In the genomic region with DNA sequence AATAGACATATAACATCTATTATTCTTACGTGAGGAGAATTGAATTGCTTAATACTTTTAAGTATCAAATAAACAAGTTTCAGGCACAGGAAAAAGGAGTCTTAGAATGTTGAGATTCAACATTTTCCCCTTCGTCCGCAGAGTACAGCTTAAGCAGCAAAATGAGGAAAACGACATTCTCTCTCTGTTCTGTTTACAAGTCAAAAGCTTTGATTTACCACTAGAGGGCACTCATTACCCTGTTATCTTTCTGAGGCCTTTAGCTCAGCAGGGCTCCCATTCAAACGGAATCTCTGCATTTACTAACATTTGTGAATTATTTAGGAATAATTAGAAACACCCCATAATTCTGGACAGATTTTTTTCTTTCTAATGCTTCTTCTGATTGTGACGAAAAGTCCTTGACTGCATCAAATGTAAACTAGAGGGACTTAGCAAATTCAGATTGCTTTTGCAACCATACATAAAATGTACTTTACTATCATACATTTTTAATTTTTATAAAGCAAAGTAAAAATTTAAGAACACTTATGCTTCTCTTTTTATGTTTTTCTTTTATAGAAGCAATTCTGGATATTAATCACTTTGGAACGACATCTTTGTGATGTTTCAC, we compare ENCODE assay signal across 8 cellular contexts.
DNase-seq lines count a peak whose midpoint lies in the region; ATAC-seq and TF ChIP-seq lines count a peak whose summit lies in the region.

No MANE protein-coding gene starts in this region.

- peaks cover 4% of the 10 kb centered on the region for H3K9me3 ChIP-seq in right cardiac atrium (ENCODE audit: control insufficient read depth, low read length)
- no peaks in the 10 kb centered on the region for H3K9me3 ChIP-seq in smooth muscle cell (replicated peaks; ENCODE audit: low read depth)

- TF ChIP-seq CTCF in smooth muscle cell (IDR thresholded peaks at IDR 0.05; ENCODE audit: borderline replicate concordance, insufficient read depth, poor library complexity, severe bottlenecking), result peak; percentile 77

- intact Hi-C loops in right cardiac atrium (cut with DNase I), result loop anchor here in 1 of 4 donors (5.0 kb wide), 1 partner anchor 678 kb away; no protein-coding TSS in a partner anchor

- ATAC-seq in GM19463 (IDR thresholded peaks at IDR 0.05; ENCODE audit: unreplicated experiment) (peak; percentile 87), HG03469 (IDR thresholded peaks at IDR 0.05; ENCODE audit: unreplicated experiment) (peak; percentile 83), right cardiac atrium (peak; percentile 95 to 96)

- peak overlapping the region; percentile 83 for H2AFZ ChIP-seq in smooth muscle cell (ENCODE audit: low read depth)

- peak overlapping the region; percentile 88 for H3K4me2 ChIP-seq in smooth muscle cell

- H3K4me3 ChIP-seq in right cardiac atrium (ENCODE audit: low read length) (peak overlapping the region; percentile 34), smooth muscle cell (peak overlapping the region; percentile 50)

- no peaks in the 10 kb centered on the region for H3K79me2 ChIP-seq in smooth muscle cell (ENCODE audit: low read depth)

- peak; percentile 72 for DNase-seq in EH (ENCODE audit: low read depth)
- DNase-seq in NCI-H446 (lab: John Stamatoyannopoulos, UW), result peak; percentile 8 to 88
- DNase-seq in amniotic stem cell (lab: John Stamatoyannopoulos, UW), result peak; percentile 70
- DNase-seq in right cardiac atrium, result no peak
- DNase-seq in smooth muscle cell (lab: John Stamatoyannopoulos, UW; ENCODE audit: unreplicated experiment), result no peak
- DNase-seq in activated CD4-positive, CD25-positive, alpha-beta regulatory T cell (lab: John Stamatoyannopoulos, UW), result no peak

- no peak overlapping the region for H3K9ac ChIP-seq in smooth muscle cell (ENCODE audit: low read depth)

- whole genome bisulfite sequencing in right cardiac atrium, result 10% methylated on average over 7 of the region's 7 CpGs
- WGBS in smooth muscle cell (ENCODE audit: low lambda C conversion rate), result 5% methylated on average over 7 of the region's 7 CpGs

- no peaks in the 10 kb centered on the region for H3F3A ChIP-seq in smooth muscle cell (ENCODE audit: low read depth)

- no peaks in the 10 kb centered on the region for H3K27me3 ChIP-seq in right cardiac atrium (ENCODE audit: control insufficient read depth, insufficient read depth)
- no peaks in the 10 kb centered on the region for H3K27me3 ChIP-seq in smooth muscle cell (ENCODE audit: low read depth)

- H4K20me1 ChIP-seq in smooth muscle cell (ENCODE audit: low read depth), result no peaks in the 10 kb centered on the region

- H3K36me3 ChIP-seq in smooth muscle cell (ENCODE audit: low read depth), result no peaks in the 10 kb centered on the region

- H3K27ac ChIP-seq in right cardiac atrium (ENCODE audit: low read length) (no peak overlapping the region), smooth muscle cell (ENCODE audit: low read depth) (no peak overlapping the region)

- H3K4me1 ChIP-seq in right cardiac atrium (ENCODE audit: control insufficient read depth, insufficient read depth, low read length) (no peaks in the 10 kb centered on the region), smooth muscle cell (ENCODE audit: low read depth) (peaks cover 5% of the 10 kb centered on the region)

Comparison
In these comparisons a context has a peak if more than half of its experiments do, and no peak if none do; other contexts are left out.
1. DNase-seq: peak in EH (single experiment), NCI-H446 (2 of 2) and amniotic stem cell (single experiment); none in right cardiac atrium (0 of 3), smooth muscle cell (single experiment) and activated CD4-positive, CD25-positive, alpha-beta regulatory T cell (0 of 4).
2. Peak in every context shown above with its lines, with median percentiles within 50 percentile points of each other: ATAC-seq.